Comparison of ENCODE assay signal across 8 cellular contexts in genomic region chr20:50153153-50153499, GRCh38. TPM values are rescaled to one million over a fixed set of nuclear protein-coding genes. Genes with fewer than 3 reads are reported as not detected.
DNase-seq lines count a peak whose midpoint lies in the region; ATAC-seq and TF ChIP-seq lines count a peak whose summit lies in the region.

No MANE protein-coding gene starts in this region.

- no peaks in the 10 kb centered on the region for H3K36me3 ChIP-seq in uterus

- H3K4me3 Mint-ChIP-seq in memory B cell: peak overlapping the region; percentile 85

- H3K4me1 Mint-ChIP-seq in memory B cell: peaks cover 32% of the 10 kb centered on the region

- no peaks in the 10 kb centered on the region for H3K9me3 ChIP-seq in uterus

- H3K36me3 Mint-ChIP-seq in memory B cell: peaks cover 7% of the 10 kb centered on the region

- TF ChIP-seq CTCF in astrocyte of the spinal cord (IDR thresholded peaks at IDR 0.05; ENCODE audit: low read depth, low read length) (no peak), uterus (IDR thresholded peaks at IDR 0.05) (no peak)

- peak overlapping the region; percentile 79 for H3K27ac Mint-ChIP-seq in memory B cell

- TF ChIP-seq POLR2A in uterus (IDR thresholded peaks at IDR 0.05): no peak

- H3K27me3 ChIP-seq in uterus: no peaks in the 10 kb centered on the region

- intact Hi-C loops in uterus (cut with DNase I; ENCODE audit: low total_unique reads): no loop called here

- no peaks in the 10 kb centered on the region for H3K27me3 Mint-ChIP-seq in memory B cell

- H3K4me1 ChIP-seq in uterus: peaks cover 0 to 20% of the 10 kb centered on the region in 2 donors

- no peaks in the 10 kb centered on the region for H3K9me3 Mint-ChIP-seq in memory B cell

- H3K4me3 ChIP-seq in astrocyte of the spinal cord (ENCODE audit: low read depth, low read length) (peak overlapping the region; percentile 73), uterus (peak overlapping the region; percentile 82 to 89)

- peak overlapping the region; percentile 83 to 86 for H3K27ac ChIP-seq in uterus

- DNase-seq in ELF-1 (ENCODE audit: low read depth, low spot score) (peak; percentile 77), astrocyte of the spinal cord (ENCODE audit: low read depth, low spot score) (no peak), memory B cell (ENCODE audit: low spot score in 2 of 2) (no peak), uterus (peak in 1 of 2 donors; percentile 46), kidney tubule cell (ENCODE audit: low spot score) (no peak), NOMO-1 treated with DMSO at 0.1 percent for 48 hours (lab: John Stamatoyannopoulos, UW; ENCODE audit: unreplicated experiment) (no peak)

- in situ Hi-C loops in astrocyte of the spinal cord (cut with HindIII; ENCODE audit: low sequenced_read_pairs): no loop called here

- peak; percentile 10 for ATAC-seq in HG03175 (IDR thresholded peaks at IDR 0.05; ENCODE audit: unreplicated experiment)
- peak; percentile 2 for ATAC-seq in memory B cell (ENCODE audit: low read depth)
- no peak for ATAC-seq in HG03571 (IDR thresholded peaks at IDR 0.05; ENCODE audit: unreplicated experiment)

RNA-seq across cellular contexts. Expression of gene PEDS1, which starts 0.4 kb away (rescaled TPM):
- total RNA-seq in uterus: 10 to 100 TPM in 1 of 4 donors, 1 to 10 TPM in 3; 1.5 to 19.8 (median 6.1) TPM

RNA-seq across cellular contexts. Expression of gene CEBPB, which starts 37.5 kb away (rescaled TPM):
- 100 to 1,000 TPM in 1 of 4 donors, 10 to 100 TPM in 3; 15.6 to 100 (median 59.9) TPM for total RNA-seq in uterus

RNA-seq across cellular contexts. Expression of gene UBE2V1, which starts 40.2 kb away (rescaled TPM):
- total RNA-seq in uterus: 100 to 1,000 TPM in 1 of 4 donors, 10 to 100 TPM in 3; 45.6 to 124 (median 62.9) TPM
